In genomic region chr3:191376742-191377141, GRCh38 we compare ENCODE assay signal across 1 cellular context.
TF ChIP-seq lines count a peak whose summit lies in the region.

No MANE protein-coding gene starts in this region.

TF ChIP-seq in H1, 55 proteins besides CTCF, POLR2A, EP300 and RAD21 (continued from another document):
- TF ChIP-seq SIN3A (conservative IDR thresholded peaks at IDR 0.05 in 1 of 2, IDR thresholded peaks at IDR 0.05 in 1 of 2; ENCODE audit: low read depth in 1 of 2, low read length in 2 of 2) (no peak), KDM5A (IDR thresholded peaks at IDR 0.05; ENCODE audit: low read length) (no peak), TAF7 (optimal IDR thresholded peaks at IDR 0.05; ENCODE audit: borderline replicate concordance, low read depth, low read length) (no peak), GABPA (IDR thresholded peaks at IDR 0.05; ENCODE audit: borderline replicate concordance, insufficient read depth, low read length) (no peak)
